Comparison of ENCODE assay signal across 18 cellular contexts in genomic region chr9:86997158-86997557, GRCh38.
"Had no signal": no experiment of that assay in that cellular context is flagged by ENCODE, and none has a peak within 500 bp of the region (broad histone marks: within the 10 kb centered on the region; RNA-seq: fewer than 3 reads in every experiment).

No MANE protein-coding gene starts in this region.

- H3K36me3 ChIP-seq: adrenal gland, esophagus muscularis mucosa, thyroid gland, vagina, WERI-Rb-1 had no signal

- DNase-seq: activated CD4-positive, alpha-beta T cell treated with anti-CD3 and anti-CD28 coated beads for 36 hours; activated CD8-positive, alpha-beta memory T cell treated with anti-CD3 and anti-CD28 coated beads for 24 hours; activated naive CD4-positive, alpha-beta T cell treated with anti-CD3 and anti-CD28 coated beads, Interleukin-2, amount 10 ng/mL, durations not matched to agents 7 days and 5 days; cerebellar nuclear complex; foreskin fibroblast; islet precursor cell; posterior cingulate gyrus; right cardiac atrium; T-helper 1 cell; thyroid gland; WERI-Rb-1 had no signal

- ATAC-seq: activated CD4-positive, alpha-beta T cell treated with anti-CD3 and anti-CD28 coated beads for 36 hours; body of pancreas; right cardiac atrium; stimulated activated effector memory CD8-positive, alpha-beta T cell treated with anti-CD3 and anti-CD28 coated beads, Interleukin-12 subunit alpha, Interleukin-12 subunit beta, amount 100 ng/mL, for 72 hours had no signal

- H3K27ac Mint-ChIP-seq: activated CD4-positive, alpha-beta T cell treated with anti-CD3 and anti-CD28 coated beads for 36 hours; activated naive CD4-positive, alpha-beta T cell treated with anti-CD3 and anti-CD28 coated beads, Interleukin-2, amount 10 ng/mL, durations not matched to agents 7 days and 5 days; stimulated activated effector memory CD8-positive, alpha-beta T cell treated with anti-CD3 and anti-CD28 coated beads, Interleukin-12 subunit alpha, Interleukin-12 subunit beta, amount 100 ng/mL, for 72 hours had no signal

- H3K4me1 Mint-ChIP-seq: activated CD4-positive, alpha-beta T cell treated with anti-CD3 and anti-CD28 coated beads for 36 hours; activated naive CD4-positive, alpha-beta T cell treated with anti-CD3 and anti-CD28 coated beads, Interleukin-2, amount 10 ng/mL, durations not matched to agents 7 days and 5 days; stimulated activated effector memory CD8-positive, alpha-beta T cell treated with anti-CD3 and anti-CD28 coated beads, Interleukin-12 subunit alpha, Interleukin-12 subunit beta, amount 100 ng/mL, for 72 hours had no signal

- H3K9me3 ChIP-seq: adrenal gland, body of pancreas, esophagus muscularis mucosa, thyroid gland, vagina had no signal

- H3K27me3 Mint-ChIP-seq: activated naive CD4-positive, alpha-beta T cell treated with anti-CD3 and anti-CD28 coated beads, Interleukin-2, amount 10 ng/mL, durations not matched to agents 7 days and 5 days had no signal

- FAIRE-seq: endometrium had no signal

- H3K36me3 Mint-ChIP-seq: activated naive CD4-positive, alpha-beta T cell treated with anti-CD3 and anti-CD28 coated beads, Interleukin-2, amount 10 ng/mL, durations not matched to agents 7 days and 5 days; stimulated activated effector memory CD8-positive, alpha-beta T cell treated with anti-CD3 and anti-CD28 coated beads, Interleukin-12 subunit alpha, Interleukin-12 subunit beta, amount 100 ng/mL, for 72 hours had no signal

- H3K27me3 ChIP-seq: adrenal gland, body of pancreas, esophagus muscularis mucosa, thyroid gland, vagina had no signal

- H3K27ac ChIP-seq: adrenal gland, body of pancreas, esophagus muscularis mucosa, thyroid gland, vagina, WERI-Rb-1 had no signal

- H3K4me3 ChIP-seq: adrenal gland, body of pancreas, esophagus muscularis mucosa, smooth muscle cell, thyroid gland, vagina had no signal

- H3K4me1 ChIP-seq: adrenal gland, body of pancreas, esophagus muscularis mucosa, thyroid gland, vagina had no signal

- H3K9me3 Mint-ChIP-seq: activated naive CD4-positive, alpha-beta T cell treated with anti-CD3 and anti-CD28 coated beads, Interleukin-2, amount 10 ng/mL, durations not matched to agents 7 days and 5 days; stimulated activated effector memory CD8-positive, alpha-beta T cell treated with anti-CD3 and anti-CD28 coated beads, Interleukin-12 subunit alpha, Interleukin-12 subunit beta, amount 100 ng/mL, for 72 hours had no signal

- H3K4me3 Mint-ChIP-seq: activated CD4-positive, alpha-beta T cell treated with anti-CD3 and anti-CD28 coated beads for 36 hours; activated naive CD4-positive, alpha-beta T cell treated with anti-CD3 and anti-CD28 coated beads, Interleukin-2, amount 10 ng/mL, durations not matched to agents 7 days and 5 days; stimulated activated effector memory CD8-positive, alpha-beta T cell treated with anti-CD3 and anti-CD28 coated beads, Interleukin-12 subunit alpha, Interleukin-12 subunit beta, amount 100 ng/mL, for 72 hours had no signal
